In genomic region chr19:46788968-46789338, GRCh38 we compare ENCODE assay signal across 8 cellular contexts. TPM values are rescaled to one million over a fixed set of nuclear protein-coding genes. Genes with fewer than 3 reads are reported as not detected.
DNase-seq lines count a peak whose midpoint lies in the region; ATAC-seq, FAIRE-seq and TF ChIP-seq lines count a peak whose summit lies in the region.

No MANE protein-coding gene starts in this region.

- H3K27ac Mint-ChIP-seq in activated naive CD4-positive, alpha-beta T cell treated with anti-CD3 and anti-CD28 coated beads for 36 hours, result peak overlapping the region; percentile 69
- H3K27ac Mint-ChIP-seq in WTC11 (no peak overlapping the region), glutamatergic neuron (ENCODE audit: unreplicated experiment) (no peak overlapping the region)

- CTCF ChIA-PET in activated naive CD4-positive, alpha-beta T cell treated with anti-CD3 and anti-CD28 coated beads for 36 hours (lab: Charles Lee), result interaction anchor here (0.6 to 1.7 kb wide), 4 partner anchors 22 to 246 kb away, joined by 3 to 5 read pairs (median 3); no protein-coding TSS in a partner anchor
- CTCF ChIA-PET in WTC11 (lab: Charles Lee), result interaction anchor here (0.6 to 2.6 kb wide), 4 partner anchors 31 to 175 kb away, joined by 3 to 22 read pairs (median 3); no protein-coding TSS in a partner anchor

- TF ChIP-seq POLR2A in GM12892 (IDR thresholded peaks at IDR 0.05; ENCODE audit: low read depth, low read length), result no peak

- H3K4me1 Mint-ChIP-seq in activated naive CD4-positive, alpha-beta T cell treated with anti-CD3 and anti-CD28 coated beads for 36 hours (ENCODE audit: low read depth), result peaks cover 32% of the 10 kb centered on the region
- H3K4me1 Mint-ChIP-seq in WTC11 (peaks cover 31% of the 10 kb centered on the region), glutamatergic neuron (ENCODE audit: low read depth, unreplicated experiment) (peaks cover 8% of the 10 kb centered on the region)

- POLR2A ChIA-PET in WTC11 (lab: Charles Lee), result interaction anchor here (0.7 to 1.9 kb wide), 12 partner anchors 8 to 1225 kb away, joined by 3 to 11 read pairs (median 4); partner anchors contain the start of gene AP2S1

- H3K27me3 ChIP-seq in thoracic aorta (replicated peaks; ENCODE audit: insufficient read depth), result no peaks in the 10 kb centered on the region

- no peak for DNase-seq in activated naive CD4-positive, alpha-beta T cell treated with anti-CD3 and anti-CD28 coated beads for 36 hours
- no peak for DNase-seq in activated naive CD4-positive, alpha-beta T cell treated with anti-CD3 and anti-CD28 coated beads, Interleukin-2, amount 50 U/mL, for 16 hours
- no peak for DNase-seq in WTC11 (ENCODE audit: low spot score)
- no peak for DNase-seq in glutamatergic neuron
- no peak for DNase-seq in thoracic aorta (ENCODE audit: low spot score)
- DNase-seq in omental fat pad (ENCODE audit: low spot score), result no peak
- no peak for DNase-seq in GM12892 (ENCODE audit: insufficient read length)
- no peak for DNase-seq in iPS-NIHi11 (ENCODE audit: low spot score)

- peaks cover 5 to 39% of the 10 kb centered on the region in 2 donors for H3K4me1 ChIP-seq in thoracic aorta (ENCODE audit: control insufficient read depth in 1 of 2, low read depth in 2 of 2)

- TF ChIP-seq CTCF in WTC11 (IDR thresholded peaks at IDR 0.05) (no peak), glutamatergic neuron (IDR thresholded peaks at IDR 0.05; ENCODE audit: partially characterized antibody, unreplicated experiment) (no peak), thoracic aorta (IDR thresholded peaks at IDR 0.05) (no peak), omental fat pad (IDR thresholded peaks at IDR 0.05) (no peak)

- FAIRE-seq in GM12892 (lab: Jason Lieb, UNC), result no peak

- no peak for ATAC-seq in WTC11
- ATAC-seq in thoracic aorta (ENCODE audit: insufficient number of reproducible peaks, low FRiP score, low read depth), result no peak
- ATAC-seq in omental fat pad (ENCODE audit: low FRiP score), result no peak

- peak overlapping the region; percentile 92 for H3K4me3 ChIP-seq in thoracic aorta

- H3K36me3 ChIP-seq in thoracic aorta, result no peaks in the 10 kb centered on the region

- H3K27me3 Mint-ChIP-seq in activated naive CD4-positive, alpha-beta T cell treated with anti-CD3 and anti-CD28 coated beads for 36 hours (ENCODE audit: low read depth), result no peaks in the 10 kb centered on the region
- H3K27me3 Mint-ChIP-seq in WTC11 (ENCODE audit: low read depth) (peaks cover 16% of the 10 kb centered on the region), glutamatergic neuron (ENCODE audit: unreplicated experiment) (peaks cover 3% of the 10 kb centered on the region)

- H3K36me3 Mint-ChIP-seq in activated naive CD4-positive, alpha-beta T cell treated with anti-CD3 and anti-CD28 coated beads for 36 hours (ENCODE audit: low read depth), result peaks cover 34% of the 10 kb centered on the region
- H3K36me3 Mint-ChIP-seq in WTC11, result peaks cover 14% of the 10 kb centered on the region
- no peaks in the 10 kb centered on the region for H3K36me3 Mint-ChIP-seq in glutamatergic neuron (ENCODE audit: unreplicated experiment)

- H3K4me3 Mint-ChIP-seq in activated naive CD4-positive, alpha-beta T cell treated with anti-CD3 and anti-CD28 coated beads for 36 hours, result peak overlapping the region; percentile 95
- H3K4me3 Mint-ChIP-seq in WTC11 (no peak overlapping the region), glutamatergic neuron (ENCODE audit: unreplicated experiment) (peak overlapping the region; percentile 30)

- H3K9me3 Mint-ChIP-seq in activated naive CD4-positive, alpha-beta T cell treated with anti-CD3 and anti-CD28 coated beads for 36 hours, result no peaks in the 10 kb centered on the region
- H3K9me3 Mint-ChIP-seq in WTC11, result no peaks in the 10 kb centered on the region
- peaks cover 5% of the 10 kb centered on the region for H3K9me3 Mint-ChIP-seq in glutamatergic neuron (ENCODE audit: unreplicated experiment)

- intact Hi-C loops in activated naive CD4-positive, alpha-beta T cell treated with anti-CD3 and anti-CD28 coated beads for 36 hours (cut with micrococcal nuclease), result loop anchor here (2.0 to 5.0 kb wide), 4 partner anchors 62 to 398 kb away; partner anchors contain the start of genes AP2S1, CALM3 and ZC3H4

- H3K27ac ChIP-seq in thoracic aorta, result no peak overlapping the region

- no peaks in the 10 kb centered on the region for H3K9me3 ChIP-seq in thoracic aorta

TF ChIP-seq in WTC11, 78 proteins besides CTCF, POLR2A, EP300 and RAD21:
- 0 out of 2 replicates have a peak, but pooled peaks have one; percentile 10 for TF ChIP-seq NFE2L1 (CRISPR knock-in tag; IDR thresholded peaks at IDR 0.05)
- TF ChIP-seq FOXP4 (CRISPR knock-in tag; IDR thresholded peaks at IDR 0.05), result no peak

RNA-seq across cellular contexts. Expression of gene SLC1A5, which starts 0.6 kb away (rescaled TPM):
- 100 to 1,000 TPM; 139 TPM for total RNA-seq in activated naive CD4-positive, alpha-beta T cell treated with anti-CD3 and anti-CD28 coated beads for 36 hours
- total RNA-seq in WTC11 (2021), result 173 to 239 TPM (median 187 TPM) in 3 replicates
- total RNA-seq in glutamatergic neuron (ENCODE audit: unreplicated experiment), result 35.4 TPM
- total RNA-seq in thoracic aorta, result 10 to 100 TPM; 48.7 to 66.2 TPM
- total RNA-seq in omental fat pad, result 100 to 1,000 TPM in 3 of 4 donors, 10 to 100 TPM in 1; 86.7 to 158 (median 140) TPM
- 31.0 TPM for polyA plus RNA-seq in GM12892 (2012; ENCODE audit: missing spikeins)

RNA-seq across cellular contexts. Expression of gene STRN4, which starts 42.7 kb away (rescaled TPM):
- 10 to 100 TPM; 59.2 to 63.2 TPM for total RNA-seq in activated naive CD4-positive, alpha-beta T cell treated with anti-CD3 and anti-CD28 coated beads for 36 hours
- total RNA-seq in WTC11 (2021) (126 to 144 TPM (median 137 TPM) in 3 replicates), glutamatergic neuron (ENCODE audit: unreplicated experiment) (117 TPM), thoracic aorta (10 to 100 TPM; 60.9 to 66.7 TPM), omental fat pad (10 to 100 TPM; 33.6 to 92.3 (median 64.7) TPM)
- polyA plus RNA-seq in GM12892 (2012; ENCODE audit: missing spikeins), result 26.8 TPM

RNA-seq across cellular contexts. Expression of gene FKRP, which starts 43.1 kb away (rescaled TPM):
- total RNA-seq in activated naive CD4-positive, alpha-beta T cell treated with anti-CD3 and anti-CD28 coated beads for 36 hours, result 1 to 10 TPM; 8.8 to 9.0 TPM
- total RNA-seq in WTC11 (2021) (23.4 to 26.1 TPM (median 24.1 TPM) in 3 replicates), glutamatergic neuron (ENCODE audit: unreplicated experiment) (46.6 TPM), thoracic aorta (10 to 100 TPM; 20.6 to 99.2 TPM), omental fat pad (10 to 100 TPM in 3 of 4 donors, 1 to 10 TPM in 1; 9.2 to 20.5 (median 13.9) TPM)
- 4.0 TPM for polyA plus RNA-seq in GM12892 (2012; ENCODE audit: missing spikeins)
